Comparison of ENCODE assay signal across 1 cellular context in the genomic region with DNA sequence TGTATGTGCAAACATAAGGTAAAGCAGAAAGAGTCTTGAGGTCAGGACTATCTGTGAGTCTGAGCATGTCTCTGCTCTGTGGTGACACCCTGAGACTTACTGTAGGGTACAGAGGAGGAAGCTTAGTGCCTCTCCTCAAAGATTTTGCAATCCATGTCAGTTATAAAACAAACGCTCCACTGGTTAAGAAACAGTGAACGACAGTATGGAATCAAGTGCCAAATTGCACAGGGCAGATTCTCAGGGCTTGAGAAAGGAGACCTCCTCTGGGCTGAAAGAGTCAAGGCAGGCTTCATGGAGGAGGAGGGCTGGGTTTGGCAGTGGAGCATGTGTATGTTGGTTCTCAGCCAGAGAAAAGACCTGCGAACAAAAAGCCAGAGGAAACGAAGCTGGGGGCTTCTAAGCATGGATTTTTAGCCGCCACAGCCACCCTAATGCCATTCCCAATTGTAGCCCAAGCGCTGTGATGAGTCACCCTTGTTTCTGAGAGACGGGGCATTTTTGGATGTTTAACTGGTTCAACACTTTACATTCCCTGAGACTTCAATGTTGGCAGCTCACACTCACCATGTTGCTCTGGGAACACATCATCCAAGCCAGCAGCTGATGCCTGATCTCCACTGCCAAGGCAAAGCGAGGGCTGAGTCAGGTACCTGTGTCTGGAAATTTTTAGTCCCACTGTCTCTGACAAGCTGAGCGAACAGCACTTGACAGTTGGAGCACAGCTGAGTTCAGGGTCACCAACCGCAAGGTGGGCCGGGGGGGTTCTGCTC.
TF ChIP-seq lines count a peak whose summit lies in the region.

No MANE protein-coding gene starts in this region.

TF ChIP-seq in K562, 482 proteins besides CTCF, POLR2A, EP300 and RAD21:
- TF ChIP-seq GATA2 (CRISPR knock-in tag; IDR thresholded peaks at IDR 0.05): no peak
- peak; percentile 64 for TF ChIP-seq FOSL1 (tag; conservative IDR thresholded peaks at IDR 0.05)
- peak; percentile 73 for TF ChIP-seq ZFP36 (IDR thresholded peaks at IDR 0.05; ENCODE audit: low read depth, low read length, partially characterized antibody)
- no peak for TF ChIP-seq THRAP3 (IDR thresholded peaks at IDR 0.05; ENCODE audit: borderline replicate concordance)
- no peak for TF ChIP-seq NR3C1 (CRISPR knock-in tag; IDR thresholded peaks at IDR 0.05)
- TF ChIP-seq, protein P1, sequence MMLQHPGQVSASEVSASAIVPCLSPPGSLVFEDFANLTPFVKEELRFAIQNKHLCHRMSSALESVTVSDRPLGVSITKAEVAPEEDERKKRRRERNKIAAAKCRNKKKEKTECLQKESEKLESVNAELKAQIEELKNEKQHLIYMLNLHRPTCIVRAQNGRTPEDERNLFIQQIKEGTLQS (IDR thresholded peaks at IDR 0.05): 0 out of 2 replicates have a peak, but pooled peaks have one; percentile 14
- TF ChIP-seq, protein P1 (CRISPR knock-in tag; conservative IDR thresholded peaks at IDR 0.05): no peak
- TF ChIP-seq, protein P2, sequence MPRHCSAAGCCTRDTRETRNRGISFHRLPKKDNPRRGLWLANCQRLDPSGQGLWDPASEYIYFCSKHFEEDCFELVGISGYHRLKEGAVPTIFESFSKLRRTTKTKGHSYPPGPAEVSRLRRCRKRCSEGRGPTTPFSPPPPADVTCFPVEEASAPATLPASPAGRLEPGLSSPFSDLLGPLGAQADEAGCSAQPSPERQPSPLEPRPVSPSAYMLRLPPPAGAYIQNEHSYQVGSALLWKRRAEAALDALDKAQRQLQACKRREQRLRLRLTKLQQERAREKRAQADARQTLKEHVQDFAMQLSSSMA (CRISPR knock-in tag; IDR thresholded peaks at IDR 0.05): no peak
